24 cellular contexts compared by ENCODE assay signal in genomic region chr5:54463696-54464095, GRCh38. TPM values are rescaled to one million over a fixed set of nuclear protein-coding genes. Genes with fewer than 3 reads are reported as not detected.
"Had no signal": no experiment of that assay in that cellular context is flagged by ENCODE, and none has a peak within 500 bp of the region (broad histone marks: within the 10 kb centered on the region; RNA-seq: fewer than 3 reads in every experiment).

No MANE protein-coding gene starts in this region.

- H3K36me3 ChIP-seq: neural progenitor cell, prostate gland, right atrium auricular region, stomach, tibial artery had no signal

- H3K27me3 ChIP-seq: neural progenitor cell, right atrium auricular region, stomach, tibial artery had no signal

- H3K27ac ChIP-seq: neural progenitor cell, prostate gland, stomach, tibial artery had no signal

- H2AFZ ChIP-seq: neural progenitor cell had no signal

- DNase-seq: cortex of kidney; effector memory CD8-positive, alpha-beta T cell; foreskin melanocyte; mucosa of descending colon; naive B cell; stimulated activated CD4-positive, alpha-beta T cell treated with anti-CD3 and anti-CD28 coated beads, Interleukin-12 subunit alpha, Interleukin-12 subunit beta, amount 100 ng/mL, for 4 hours; stimulated activated CD4-positive, alpha-beta T cell treated with anti-CD3 and anti-CD28 coated beads, Interleukin-1b, Interleukin-23, amount 100 ng/mL, for 48 hours; stimulated activated CD4-positive, alpha-beta T cell treated with anti-CD3 and anti-CD28 coated beads, Interleukin-4, amount 100 ng/mL, for 1 hour; stimulated activated naive CD4-positive, alpha-beta T cell treated with Interleukin-2 at 50 U/mL for 16 hours; stomach; tibial artery had no signal

- H3K9me3 ChIP-seq: mucosa of descending colon, prostate gland, right atrium auricular region, stomach, tibial artery had no signal

- ATAC-seq: effector memory CD8-positive, alpha-beta T cell; mucosa of descending colon; natural killer cell treated with Interleukin-12 subunit alpha and Interleukin-12 subunit beta and Interleukin-15 and Interleukin-18, amount 100 ng/mL, for 72 hours; sciatic nerve; stimulated activated effector memory CD8-positive, alpha-beta T cell treated with anti-CD3 and anti-CD28 coated beads, Interleukin-12 subunit alpha, Interleukin-12 subunit beta, amount 100 ng/mL, for 72 hours had no signal

- H3K4me2 ChIP-seq: neural progenitor cell, smooth muscle cell had no signal

- H3K9ac ChIP-seq: neural progenitor cell had no signal

- H3K4me1 ChIP-seq: neural progenitor cell, prostate gland, stomach had no signal

- H3K4me3 ChIP-seq: lung, mucosa of descending colon, neural progenitor cell, prostate gland, right atrium auricular region, smooth muscle cell, stomach, tibial artery had no signal

RNA-seq across cellular contexts. Expression of gene HSPB3, which starts 8.2 kb away (rescaled TPM):
- total RNA-seq: dermis microvascular lymphatic vessel endothelial cell; mesothelial cell of epicardium; natural killer cell treated with Interleukin-12 subunit alpha and Interleukin-12 subunit beta and Interleukin-15 and Interleukin-18, amount 100 ng/mL, for 72 hours; osteocyte; sciatic nerve; subcutaneous adipose tissue had no signal
- polyA plus RNA-seq: liver had no signal
